Comparison of ENCODE assay signal across 24 cellular contexts in the genomic region with DNA sequence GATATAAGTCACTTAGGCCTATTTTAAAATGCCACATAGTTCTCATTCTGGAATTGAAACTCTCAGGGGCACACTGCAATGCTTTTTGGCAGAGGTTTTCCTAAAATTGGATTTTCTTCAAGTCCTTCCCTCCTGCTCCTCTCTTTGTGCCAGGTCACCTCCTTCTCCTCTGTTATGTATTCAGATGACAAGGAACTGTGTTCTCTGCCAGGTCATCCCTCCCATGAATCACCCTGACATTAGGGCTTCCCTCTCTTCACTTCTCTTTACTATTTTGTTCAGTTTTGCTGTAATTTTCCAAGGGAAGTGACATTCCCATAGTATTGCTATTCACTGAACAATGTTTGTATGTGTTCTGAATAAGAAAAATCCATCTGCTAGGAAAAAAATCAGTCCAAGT.
DNase-seq lines count a peak whose midpoint lies in the region; ATAC-seq and TF ChIP-seq lines count a peak whose summit lies in the region.
"Had no signal": no experiment of that assay in that cellular context is flagged by ENCODE, and none has a peak within 500 bp of the region (broad histone marks: within the 10 kb centered on the region; RNA-seq: fewer than 3 reads in every experiment).

No MANE protein-coding gene starts in this region.

- H3K4me3 Mint-ChIP-seq in H9 = no peak overlapping the region
- H3K4me3 Mint-ChIP-seq: endodermal cell; stimulated activated naive CD8-positive, alpha-beta T cell treated with anti-CD3 and anti-CD28 coated beads, Interleukin-15, Interleukin-2, amounts not matched to agents 100 ng/mL and 50 ng/mL, for 24 hours; T-cell had no signal

- no peak overlapping the region for H2BK5ac ChIP-seq in neuronal stem cell (ENCODE audit: low read length)
- no peak overlapping the region for H2BK5ac ChIP-seq in H9 (ENCODE audit: insufficient read length, low read length)

- H3K9me3 Mint-ChIP-seq in H9 = no peaks in the 10 kb centered on the region; a peak in 1 of 5 replicates
- H3K9me3 Mint-ChIP-seq: endodermal cell had no signal

- 0 out of 7 replicates have a peak overlapping the region, but pooled peaks of 1 of the 3 experiments have one; percentile 6 for H3K27ac Mint-ChIP-seq in H9
- H3K27ac Mint-ChIP-seq: endodermal cell; stimulated activated naive CD8-positive, alpha-beta T cell treated with anti-CD3 and anti-CD28 coated beads, Interleukin-15, Interleukin-2, amounts not matched to agents 100 ng/mL and 50 ng/mL, for 24 hours; T-cell had no signal

- H3K23ac ChIP-seq in neuronal stem cell (ENCODE audit: low read depth, low read length, poor library complexity) = no peak overlapping the region
- H3K23ac ChIP-seq in H9 (ENCODE audit: insufficient read length, low read depth, low read length) = no peak overlapping the region

- H4K5ac ChIP-seq in H9 (ENCODE audit: insufficient read length, low read depth, low read length) = no peak overlapping the region

- H3K56ac ChIP-seq in H9 (ENCODE audit: insufficient read length, low read depth, low read length) = no peak overlapping the region

- no peak overlapping the region for H3K27ac ChIP-seq in neuronal stem cell (replicated peaks; ENCODE audit: low read length)
- H3K27ac ChIP-seq in H9 (ENCODE audit: insufficient read length, low read depth, low read length) = no peak overlapping the region
- H3K27ac ChIP-seq: BLaER1, cardiac muscle cell, parathyroid adenoma, vagina had no signal

- no peak overlapping the region for H3T11ph ChIP-seq in H9 (ENCODE audit: low read length)

- no peaks in the 10 kb centered on the region for H3K79me1 ChIP-seq in neuronal stem cell (ENCODE audit: low read depth, low read length)
- no peaks in the 10 kb centered on the region for H3K79me1 ChIP-seq in H9 (ENCODE audit: insufficient read depth, low read depth, low read length, poor library complexity, severe bottlenecking)

- H3K4ac ChIP-seq in neuronal stem cell (ENCODE audit: low read length) (no peak overlapping the region), H9 (ENCODE audit: low read depth, low read length) (no peak overlapping the region)

- no peaks in the 10 kb centered on the region for H4K20me1 ChIP-seq in H9 (ENCODE audit: control insufficient read depth, insufficient read depth, insufficient read length)
- H4K20me1 ChIP-seq: BLaER1 had no signal

- H3K9ac ChIP-seq in neuronal stem cell (ENCODE audit: low read depth, low read length, poor library complexity) (no peak overlapping the region), H9 (ENCODE audit: extremely low read depth, insufficient read length, low read length) (no peak overlapping the region)
- H3K9ac ChIP-seq: BLaER1, parathyroid adenoma had no signal

- H3K4me2 ChIP-seq in neuronal stem cell (ENCODE audit: insufficient read depth, low read length, poor library complexity, severe bottlenecking) (no peak overlapping the region), H9 (ENCODE audit: insufficient read depth, insufficient read length, low read length) (no peak overlapping the region)
- H3K4me2 ChIP-seq: BLaER1 had no signal

- H3K36me3 Mint-ChIP-seq in H9 (ENCODE audit: insufficient read depth in 1 of 3, low read depth in 3 of 3) = no peaks in the 10 kb centered on the region; a peak in 1 of 7 replicates
- H3K36me3 Mint-ChIP-seq: T-cell had no signal

- H3K4me1 Mint-ChIP-seq in H9 = no peaks in the 10 kb centered on the region
- H3K4me1 Mint-ChIP-seq: endodermal cell, T-cell had no signal

- H3K27me3 ChIP-seq in neuronal stem cell (ENCODE audit: control insufficient read depth in 3 of 3, insufficient read depth in 3 of 3, low read depth in 1 of 3, low read length in 3 of 3) (no peaks in the 10 kb centered on the region), H9 (ENCODE audit: insufficient read depth, low read length) (no peaks in the 10 kb centered on the region)
- H3K27me3 ChIP-seq: BLaER1, cardiac muscle cell, vagina had no signal

- H4K91ac ChIP-seq in neuronal stem cell (ENCODE audit: low read depth, low read length, poor library complexity) (no peak overlapping the region), H9 (ENCODE audit: insufficient read length, low read depth, low read length) (no peak overlapping the region)

- no peak overlapping the region for H3K18ac ChIP-seq in neuronal stem cell (ENCODE audit: low read length)
- no peak overlapping the region for H3K18ac ChIP-seq in H9 (ENCODE audit: insufficient read length, low read depth, low read length)

- H3K14ac ChIP-seq in neuronal stem cell (ENCODE audit: low read length) (no peak overlapping the region), H9 (ENCODE audit: insufficient read depth, low read length) (no peak overlapping the region)

- TF ChIP-seq CTCF in H9 (conservative IDR thresholded peaks at IDR 0.05) = no peak

- H3K23me2 ChIP-seq in H9 (ENCODE audit: insufficient read length, low read depth, low read length, poor library complexity, severe bottlenecking) = no peaks in the 10 kb centered on the region

- H3K4me1 ChIP-seq in neuronal stem cell (ENCODE audit: control insufficient read depth in 2 of 2, insufficient read depth in 1 of 2, low read depth in 1 of 2, low read length in 2 of 2) (no peaks in the 10 kb centered on the region), H9 (ENCODE audit: insufficient read depth, low read length) (no peaks in the 10 kb centered on the region)
- H3K4me1 ChIP-seq: BLaER1, parathyroid adenoma had no signal

- H2BK12ac ChIP-seq in neuronal stem cell (ENCODE audit: low read length) (no peak overlapping the region), H9 (ENCODE audit: insufficient read length, low read depth, low read length) (no peak overlapping the region)

- H3K4me3 ChIP-seq in neuronal stem cell (ENCODE audit: low read length in 2 of 2) = no peak overlapping the region
- H3K4me3 ChIP-seq: BLaER1, cardiac muscle cell, GM12878, vagina had no signal

- no peak overlapping the region for H2AK5ac ChIP-seq in neuronal stem cell (ENCODE audit: low read depth, low read length)
- no peak overlapping the region for H2AK5ac ChIP-seq in H9 (ENCODE audit: insufficient read length, low read length)

- H2BK15ac ChIP-seq in neuronal stem cell (ENCODE audit: low read length) (no peak overlapping the region), H9 (ENCODE audit: low read depth, low read length) (no peak overlapping the region)

- H2AFZ ChIP-seq in neuronal stem cell (ENCODE audit: low read length) = no peak overlapping the region
- no peak overlapping the region for H2AFZ ChIP-seq in H9 (ENCODE audit: low read length)
- H2AFZ ChIP-seq: parathyroid adenoma had no signal

- no peak overlapping the region for H2BK120ac ChIP-seq in neuronal stem cell (ENCODE audit: low read depth, low read length)
- no peak overlapping the region for H2BK120ac ChIP-seq in H9 (ENCODE audit: low read depth, low read length, poor library complexity, severe bottlenecking)

- DNase-seq in EL (peak; percentile 32), NCI-H446 treated with DMSO at 0.1 percent for 48 hours (lab: John Stamatoyannopoulos, UW) (peak; percentile 95), neuronal stem cell (ENCODE audit: low spot score) (peak; percentile 0), NCI-H2171 (lab: John Stamatoyannopoulos, UW) (no peak), H9 (no peak), SW480 (ENCODE audit: low spot score) (no peak)
- DNase-seq in activated CD8-positive, alpha-beta memory T cell treated with anti-CD3 and anti-CD28 coated beads for 24 hours = no peak
- DNase-seq: activated CD4-positive, CD25-positive, alpha-beta regulatory T cell treated with anti-CD3 and anti-CD28 coated beads, Interleukin-2, amount 50 U/mL, for 72 hours; activated naive CD4-positive, alpha-beta T cell treated with anti-CD3 and anti-CD28 coated beads, Interleukin-2, amount 50 U/mL, for 16 hours; DMS79 treated with DMSO at 0.1 percent for 48 hours; endodermal cell; kidney; NCI-H1436 treated with DMSO at 0.1 percent for 48 hours; NCI-H524 treated with DMSO at 0.1 percent for 48 hours; RPMI8226; stimulated activated CD4-positive, alpha-beta T cell treated with anti-CD3 and anti-CD28 coated beads, Interleukin-12 subunit alpha, Interleukin-12 subunit beta, amount 100 ng/mL, for 4 hours; T-cell had no signal

- no peak overlapping the region for H4K8ac ChIP-seq in neuronal stem cell (ENCODE audit: low read depth, low read length)
- H4K8ac ChIP-seq in H9 (replicated peaks; ENCODE audit: insufficient read length, low read depth, low read length) = no peak overlapping the region

- H3K36me3 ChIP-seq in neuronal stem cell (replicated peaks in 1 of 2; ENCODE audit: control insufficient read depth in 2 of 2, insufficient read depth in 2 of 2, low read length in 2 of 2) = no peaks in the 10 kb centered on the region
- H3K36me3 ChIP-seq: BLaER1, cardiac muscle cell, vagina had no signal

- no peaks in the 10 kb centered on the region for H3K9me3 ChIP-seq in neuronal stem cell (replicated peaks in 1 of 2; ENCODE audit: control insufficient read depth in 2 of 2, insufficient read depth in 1 of 2, low read depth in 1 of 2, low read length in 2 of 2)
- no peaks in the 10 kb centered on the region for H3K9me3 ChIP-seq in H9 (ENCODE audit: control insufficient read depth, low read depth, low read length)
- H3K9me3 ChIP-seq: BLaER1, vagina had no signal

- no peak overlapping the region for H2BK20ac ChIP-seq in H9 (ENCODE audit: low read depth, low read length, poor library complexity, severe bottlenecking)

- no peaks in the 10 kb centered on the region for H3K27me3 Mint-ChIP-seq in H9 (ENCODE audit: low read depth)
- H3K27me3 Mint-ChIP-seq: stimulated activated naive CD8-positive, alpha-beta T cell treated with anti-CD3 and anti-CD28 coated beads, Interleukin-15, Interleukin-2, amounts not matched to agents 100 ng/mL and 50 ng/mL, for 24 hours; T-cell had no signal

- H3K79me2 ChIP-seq in H9 (ENCODE audit: insufficient read depth, low read length) = no peaks in the 10 kb centered on the region
- H3K79me2 ChIP-seq: parathyroid adenoma had no signal

- peak; percentile 61 for ATAC-seq in esophagus mucosa
- ATAC-seq: GM12878, T-cell had no signal

Comparison
In these comparisons a context has a peak if more than half of its experiments do, and no peak if none do; other contexts are left out.
1. DNase-seq: peak in EL (single experiment), NCI-H446 treated with DMSO at 0.1 percent for 48 hours (single experiment) and neuronal stem cell (single experiment); none in NCI-H2171 (single experiment), H9 (single experiment), SW480 (single experiment) and activated CD8-positive, alpha-beta memory T cell treated with anti-CD3 and anti-CD28 coated beads for 24 hours (single experiment).